In the genomic region with DNA sequence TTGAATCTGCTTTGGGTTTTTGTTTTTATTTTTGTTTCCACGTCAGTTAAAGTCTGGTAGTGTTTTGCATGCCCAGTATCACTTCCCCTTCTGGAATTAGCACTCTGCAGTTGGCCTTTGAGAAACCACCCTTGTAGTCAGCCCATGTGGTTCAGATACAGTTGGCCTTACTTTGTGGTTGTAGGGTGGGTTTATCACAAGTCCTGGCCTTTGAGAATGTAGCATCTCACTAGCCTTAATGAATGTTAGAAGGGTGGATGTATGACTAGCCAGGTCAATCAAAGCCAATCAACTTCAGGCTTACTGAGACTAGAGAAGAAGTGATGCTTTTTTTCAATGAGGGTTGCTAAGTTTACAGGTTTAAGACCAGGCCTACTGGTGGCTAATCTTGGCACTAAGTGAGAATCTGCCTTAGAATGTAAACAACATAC, we compare ENCODE assay signal across 9 cellular contexts. TPM values are rescaled to one million over a fixed set of nuclear protein-coding genes. Genes with fewer than 3 reads are reported as not detected.
DNase-seq lines count a peak whose midpoint lies in the region; ATAC-seq and TF ChIP-seq lines count a peak whose summit lies in the region.
"Had no signal": no experiment of that assay in that cellular context is flagged by ENCODE, and none has a peak within 500 bp of the region (broad histone marks: within the 10 kb centered on the region; RNA-seq: fewer than 3 reads in every experiment).

No MANE protein-coding gene starts in this region.

- H3K4me3 ChIP-seq in gastroesophageal sphincter = no peak overlapping the region

- WGBS in gastroesophageal sphincter (ENCODE audit: low coverage in 1 of 2), 2 donors = 67 to 82% methylated on average over 1 of the region's 1 CpG

- H3K9me3 Mint-ChIP-seq in effector memory CD8-positive, alpha-beta T cell = no peaks in the 10 kb centered on the region

- ATAC-seq in GM18498 (IDR thresholded peaks at IDR 0.05; ENCODE audit: unreplicated experiment) (peak; percentile 97), GM21423 (IDR thresholded peaks at IDR 0.05; ENCODE audit: unreplicated experiment) (peak; percentile 98), HG03378 (IDR thresholded peaks at IDR 0.05; ENCODE audit: unreplicated experiment) (peak; percentile 97), gastroesophageal sphincter (no peak)
- ATAC-seq in effector memory CD8-positive, alpha-beta T cell (replicated peaks) = peak; percentile 44

- no peak for TF ChIP-seq EP300 in gastroesophageal sphincter (IDR thresholded peaks at IDR 0.05)

- H3K9me3 ChIP-seq in gastroesophageal sphincter = no peaks in the 10 kb centered on the region

- no peak overlapping the region for H3K4me3 Mint-ChIP-seq in effector memory CD8-positive, alpha-beta T cell

- H3K27ac Mint-ChIP-seq in effector memory CD8-positive, alpha-beta T cell = peak overlapping the region in 1 of 2 donors; percentile 83

- no peak for TF ChIP-seq CTCF in gastroesophageal sphincter (IDR thresholded peaks at IDR 0.05)

- no peak for DNase-seq in effector memory CD8-positive, alpha-beta T cell
- DNase-seq in SW480 (ENCODE audit: low spot score) (no peak), COR-L47 (lab: John Stamatoyannopoulos, UW) (no peak)
- DNase-seq in stimulated activated CD4-positive, alpha-beta T cell treated with anti-CD3 and anti-CD28 coated beads, Interleukin-2, amount 100 ng/mL, for 24 hours = no peak
- DNase-seq: stimulated activated CD8-positive, alpha-beta memory T cell treated with anti-CD3 and anti-CD28 coated beads, Interleukin-4, amount 100 ng/mL, for 48 hours had no signal

- no peaks in the 10 kb centered on the region for H3K27me3 ChIP-seq in gastroesophageal sphincter

- TF ChIP-seq POLR2A in gastroesophageal sphincter (IDR thresholded peaks at IDR 0.05) = no peak

- H3K27ac ChIP-seq in gastroesophageal sphincter = no peak overlapping the region

- H3K4me1 Mint-ChIP-seq in effector memory CD8-positive, alpha-beta T cell (ENCODE audit: low read depth in 2 of 2) = peaks cover 0 to 4% of the 10 kb centered on the region in 2 donors

- peaks cover 0 to 22% of the 10 kb centered on the region in 2 donors for H3K36me3 ChIP-seq in gastroesophageal sphincter

- H3K4me1 ChIP-seq in gastroesophageal sphincter = no peaks in the 10 kb centered on the region

- H3K36me3 Mint-ChIP-seq in effector memory CD8-positive, alpha-beta T cell (ENCODE audit: insufficient read depth) = peaks cover 23% of the 10 kb centered on the region

- no peaks in the 10 kb centered on the region for H3K27me3 Mint-ChIP-seq in effector memory CD8-positive, alpha-beta T cell

RNA-seq across cellular contexts. Expression of gene ARL14EP, which starts 19.8 kb away (rescaled TPM):
- total RNA-seq in gastroesophageal sphincter = 10 to 100 TPM; 20.7 to 38.8 (median 33.0) TPM
